Comparison of ENCODE assay signal across 1 cellular context in genomic region chr14:54881235-54881760, GRCh38.
TF ChIP-seq lines count a peak whose summit lies in the region.

No MANE protein-coding gene starts in this region.

TF ChIP-seq in SK-N-SH treated with all-trans-retinoic acid at 6 μM for 48 hours, 23 proteins besides CTCF, POLR2A, EP300 and RAD21 (continued from another document):
- no peak for TF ChIP-seq ZNF8 (CRISPR knock-in tag; IDR thresholded peaks at IDR 0.05)
- TF ChIP-seq CREB5 (CRISPR knock-in tag; IDR thresholded peaks at IDR 0.05; ENCODE audit: low read depth): no peak
- TF ChIP-seq ESRRG (CRISPR knock-in tag; IDR thresholded peaks at IDR 0.05): no peak
- TF ChIP-seq ZNF70 (CRISPR knock-in tag; IDR thresholded peaks at IDR 0.05): no peak
- no peak for TF ChIP-seq RARB (CRISPR knock-in tag; IDR thresholded peaks at IDR 0.05)
- no peak for TF ChIP-seq ARNTL (CRISPR knock-in tag; IDR thresholded peaks at IDR 0.05; ENCODE audit: borderline replicate concordance, low read depth)
